Comparison of ENCODE assay signal across 1 cellular context in genomic region chr15:23860290-23860751, GRCh38.
TF ChIP-seq lines count a peak whose summit lies in the region.

No MANE protein-coding gene starts in this region.

TF ChIP-seq in WTC11, 78 proteins besides CTCF, POLR2A, EP300 and RAD21:
- TF ChIP-seq JAZF1 (CRISPR knock-in tag; IDR thresholded peaks at IDR 0.05) (no peak), RELA (CRISPR knock-in tag; IDR thresholded peaks at IDR 0.05; ENCODE audit: borderline replicate concordance) (no peak), ZNF138 (CRISPR knock-in tag; conservative IDR thresholded peaks at IDR 0.05) (no peak), NFYB (CRISPR knock-in tag; conservative IDR thresholded peaks at IDR 0.05; ENCODE audit: low read depth) (no peak), ZNF317 (CRISPR knock-in tag; IDR thresholded peaks at IDR 0.05; ENCODE audit: borderline replicate concordance, low read depth) (no peak), AFF4 (CRISPR knock-in tag; IDR thresholded peaks at IDR 0.05; ENCODE audit: borderline replicate concordance) (no peak), ZNF512 (CRISPR knock-in tag; IDR thresholded peaks at IDR 0.05; ENCODE audit: borderline replicate concordance) (no peak), MLX (CRISPR knock-in tag; IDR thresholded peaks at IDR 0.05) (no peak), HMGXB4 (CRISPR knock-in tag; IDR thresholded peaks at IDR 0.05) (no peak), CREM (CRISPR knock-in tag; IDR thresholded peaks at IDR 0.05) (no peak), NR1H2 (CRISPR knock-in tag; IDR thresholded peaks at IDR 0.05) (no peak), RORB (CRISPR knock-in tag; IDR thresholded peaks at IDR 0.05) (no peak), ZNF263 (CRISPR knock-in tag; IDR thresholded peaks at IDR 0.05; ENCODE audit: low read depth) (no peak), ETV6 (CRISPR knock-in tag; IDR thresholded peaks at IDR 0.05) (no peak)
TF ChIP-seq in WTC11: peak in this region for 0.
